Comparison of ENCODE assay signal across 8 cellular contexts in the genomic region with DNA sequence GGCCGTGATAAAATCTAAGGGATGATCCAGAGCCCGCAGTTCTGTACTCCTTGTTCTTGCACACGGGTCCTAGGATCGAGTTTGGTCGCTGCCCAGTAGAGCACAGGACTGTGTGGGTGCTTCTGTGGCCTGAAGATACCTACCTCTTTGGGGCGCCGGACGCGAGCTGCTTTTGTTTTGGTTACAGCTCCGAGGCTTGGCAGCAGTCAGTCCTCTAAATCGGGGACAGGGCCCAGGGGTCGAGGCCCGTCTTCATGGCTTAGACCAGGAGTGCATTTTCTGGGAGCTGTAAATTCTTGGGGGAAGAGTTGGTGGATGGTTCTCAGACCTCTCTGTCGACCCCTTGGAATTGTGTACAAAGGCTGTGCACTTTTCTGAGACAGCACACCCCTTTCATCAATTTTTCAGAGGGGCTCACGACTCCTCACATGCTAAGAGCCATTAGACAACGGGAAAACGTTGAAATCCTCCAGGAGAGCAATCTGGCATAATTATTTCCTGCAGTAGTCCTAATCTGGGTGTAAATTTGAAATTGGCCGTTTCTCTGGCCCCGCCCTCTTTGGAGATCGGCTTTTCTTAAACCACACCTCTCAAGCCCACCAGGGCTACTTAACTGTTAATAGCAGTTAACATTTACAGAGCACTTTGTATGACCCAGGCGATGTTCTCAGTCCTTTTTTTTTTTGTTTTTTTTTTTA. TPM values are rescaled to one million over a fixed set of nuclear protein-coding genes. Genes with fewer than 3 reads are reported as not detected.
A peak's percentile ranks its signal among the peaks of the same experiment; 100 is the strongest.
DNase-seq lines count a peak whose midpoint lies in the region; ATAC-seq, FAIRE-seq and TF ChIP-seq lines count a peak whose summit lies in the region.

No MANE protein-coding gene starts in this region.

- no peaks in the 10 kb centered on the region for H3K9me3 Mint-ChIP-seq in activated T-helper 1 cell treated with anti-CD3 and anti-CD28 coated beads, Interleukin-12 subunit alpha, Interleukin-12 subunit beta, Interleukin-2, Interleukin-4 antibody, amounts not matched to agents 30 ng/mL and 10 ng/mL and 1 ng/mL, durations not matched to agents 14 hours and 24 hours and 36 hours
- H3K9me3 Mint-ChIP-seq in nephron progenitor cell = no peaks in the 10 kb centered on the region

- TF ChIP-seq CTCF in fibroblast of the aortic adventitia (IDR thresholded peaks at IDR 0.05; ENCODE audit: insufficient read depth, low read length) (no peak), nephron progenitor cell (IDR thresholded peaks at IDR 0.05) (no peak), D721Med (IDR thresholded peaks at IDR 0.05; ENCODE audit: insufficient read depth, missing control alignments) (no peak)

- peaks cover 16% of the 10 kb centered on the region for H3K36me3 Mint-ChIP-seq in activated T-helper 1 cell treated with anti-CD3 and anti-CD28 coated beads, Interleukin-12 subunit alpha, Interleukin-12 subunit beta, Interleukin-2, Interleukin-4 antibody, amounts not matched to agents 30 ng/mL and 10 ng/mL and 1 ng/mL, durations not matched to agents 14 hours and 24 hours and 36 hours (ENCODE audit: low read depth)
- H3K36me3 Mint-ChIP-seq in nephron progenitor cell (ENCODE audit: low read depth) = peaks cover 34% of the 10 kb centered on the region

- H3K27me3 Mint-ChIP-seq in activated T-helper 1 cell treated with anti-CD3 and anti-CD28 coated beads, Interleukin-12 subunit alpha, Interleukin-12 subunit beta, Interleukin-2, Interleukin-4 antibody, amounts not matched to agents 30 ng/mL and 10 ng/mL and 1 ng/mL, durations not matched to agents 14 hours and 24 hours and 36 hours (ENCODE audit: insufficient read depth) = no peaks in the 10 kb centered on the region
- no peaks in the 10 kb centered on the region for H3K27me3 Mint-ChIP-seq in nephron progenitor cell (ENCODE audit: low read depth, poor library complexity)

- peak overlapping the region; percentile 94 for H3K4me3 ChIP-seq in fibroblast of the aortic adventitia (ENCODE audit: low read depth, low read length)

- peak overlapping the region; percentile 96 for H3K27ac Mint-ChIP-seq in activated T-helper 1 cell treated with anti-CD3 and anti-CD28 coated beads, Interleukin-12 subunit alpha, Interleukin-12 subunit beta, Interleukin-2, Interleukin-4 antibody, amounts not matched to agents 30 ng/mL and 10 ng/mL and 1 ng/mL, durations not matched to agents 14 hours and 24 hours and 36 hours
- peak overlapping the region; percentile 93 for H3K27ac Mint-ChIP-seq in nephron progenitor cell

- peaks cover 54% of the 10 kb centered on the region for H3K4me1 Mint-ChIP-seq in activated T-helper 1 cell treated with anti-CD3 and anti-CD28 coated beads, Interleukin-12 subunit alpha, Interleukin-12 subunit beta, Interleukin-2, Interleukin-4 antibody, amounts not matched to agents 30 ng/mL and 10 ng/mL and 1 ng/mL, durations not matched to agents 14 hours and 24 hours and 36 hours (ENCODE audit: low read depth)
- peaks cover 28% of the 10 kb centered on the region for H3K4me1 Mint-ChIP-seq in nephron progenitor cell

- peak; percentile 13 for DNase-seq in stimulated activated CD4-positive, alpha-beta T cell treated with anti-CD3 and anti-CD28 coated beads, Interleukin-12 subunit alpha, Interleukin-12 subunit beta, amount 100 ng/mL, for 4 hours
- no peak for DNase-seq in stimulated activated CD4-positive, alpha-beta T cell treated with anti-CD3 and anti-CD28 coated beads, Interleukin-1b, Interleukin-23, amount 100 ng/mL, for 48 hours
- DNase-seq in NCI-H82 treated with DMSO at 0.1 percent for 48 hours (lab: John Stamatoyannopoulos, UW; ENCODE audit: unreplicated experiment) = peak; percentile 50
- peak; percentile 34 for DNase-seq in activated T-helper 1 cell treated with anti-CD3 and anti-CD28 coated beads, Interleukin-12 subunit alpha, Interleukin-12 subunit beta, Interleukin-2, Interleukin-4 antibody, amounts not matched to agents 30 ng/mL and 10 ng/mL and 1 ng/mL, durations not matched to agents 14 hours and 24 hours and 36 hours (ENCODE audit: low spot score)
- no peak for DNase-seq in fibroblast of the aortic adventitia (ENCODE audit: low read depth)
- peak; percentile 37 for DNase-seq in nephron progenitor cell
- no peak for DNase-seq in D721Med (ENCODE audit: insufficient read length, low spot score)

- ATAC-seq in HG03039 (IDR thresholded peaks at IDR 0.05; ENCODE audit: unreplicated experiment) = peak; percentile 3

- FAIRE-seq in D721Med (lab: Jason Lieb, UNC) = no peak

- peak overlapping the region; percentile 94 for H3K4me3 Mint-ChIP-seq in activated T-helper 1 cell treated with anti-CD3 and anti-CD28 coated beads, Interleukin-12 subunit alpha, Interleukin-12 subunit beta, Interleukin-2, Interleukin-4 antibody, amounts not matched to agents 30 ng/mL and 10 ng/mL and 1 ng/mL, durations not matched to agents 14 hours and 24 hours and 36 hours
- H3K4me3 Mint-ChIP-seq in nephron progenitor cell = peak overlapping the region; percentile 99

- intact Hi-C loops in activated T-helper 1 cell treated with anti-CD3 and anti-CD28 coated beads, Interleukin-12 subunit alpha, Interleukin-12 subunit beta, Interleukin-2, Interleukin-4 antibody, amounts not matched to agents 30 ng/mL and 10 ng/mL and 1 ng/mL, durations not matched to agents 14 hours and 24 hours and 36 hours (cut with micrococcal nuclease) = loop anchor here (2.0 kb wide), 2 partner anchors 101 to 1325 kb away; partner anchors contain the start of genes LNP1 and TOMM70

RNA-seq across cellular contexts. Expression of gene CEP97, which starts 0.9 kb away (rescaled TPM):
- total RNA-seq in activated T-helper 1 cell treated with anti-CD3 and anti-CD28 coated beads, Interleukin-12 subunit alpha, Interleukin-12 subunit beta, Interleukin-2, Interleukin-4 antibody, amounts not matched to agents 30 ng/mL and 10 ng/mL and 1 ng/mL, durations not matched to agents 14 hours and 24 hours and 36 hours = 20.2 and 20.6 TPM in 2 replicates
- 6.1 and 21.4 TPM in 2 replicates for total RNA-seq in fibroblast of the aortic adventitia (ENCODE audit: low replicate concordance)

RNA-seq across cellular contexts. Expression of gene RPL24, which starts 38.8 kb away (rescaled TPM):
- total RNA-seq in activated T-helper 1 cell treated with anti-CD3 and anti-CD28 coated beads, Interleukin-12 subunit alpha, Interleukin-12 subunit beta, Interleukin-2, Interleukin-4 antibody, amounts not matched to agents 30 ng/mL and 10 ng/mL and 1 ng/mL, durations not matched to agents 14 hours and 24 hours and 36 hours = 1,454 and 1,462 TPM in 2 replicates
- 1,420 and 2,984 TPM in 2 replicates for total RNA-seq in fibroblast of the aortic adventitia (ENCODE audit: low replicate concordance)

RNA-seq across cellular contexts. Expression of gene ZBTB11, which starts 48.4 kb away (rescaled TPM):
- total RNA-seq in activated T-helper 1 cell treated with anti-CD3 and anti-CD28 coated beads, Interleukin-12 subunit alpha, Interleukin-12 subunit beta, Interleukin-2, Interleukin-4 antibody, amounts not matched to agents 30 ng/mL and 10 ng/mL and 1 ng/mL, durations not matched to agents 14 hours and 24 hours and 36 hours = 29.0 and 31.9 TPM in 2 replicates
- 21.4 and 23.1 TPM in 2 replicates for total RNA-seq in fibroblast of the aortic adventitia (ENCODE audit: low replicate concordance)

RNA-seq across cellular contexts. Expression of gene NXPE3, which starts 53.7 kb away (rescaled TPM):
- total RNA-seq in activated T-helper 1 cell treated with anti-CD3 and anti-CD28 coated beads, Interleukin-12 subunit alpha, Interleukin-12 subunit beta, Interleukin-2, Interleukin-4 antibody, amounts not matched to agents 30 ng/mL and 10 ng/mL and 1 ng/mL, durations not matched to agents 14 hours and 24 hours and 36 hours = 17.6 and 17.8 TPM in 2 replicates
- 8.6 and 19.7 TPM in 2 replicates for total RNA-seq in fibroblast of the aortic adventitia (ENCODE audit: low replicate concordance)

Comparison
In these comparisons a context has a peak if more than half of its experiments do, and no peak if none do; other contexts are left out.
1. DNase-seq: peak in stimulated activated CD4-positive, alpha-beta T cell treated with anti-CD3 and anti-CD28 coated beads, Interleukin-12 subunit alpha, Interleukin-12 subunit beta, amount 100 ng/mL, for 4 hours (single experiment), NCI-H82 treated with DMSO at 0.1 percent for 48 hours (single experiment), activated T-helper 1 cell treated with anti-CD3 and anti-CD28 coated beads, Interleukin-12 subunit alpha, Interleukin-12 subunit beta, Interleukin-2, Interleukin-4 antibody, amounts not matched to agents 30 ng/mL and 10 ng/mL and 1 ng/mL, durations not matched to agents 14 hours and 24 hours and 36 hours (single experiment) and nephron progenitor cell (single experiment); none in stimulated activated CD4-positive, alpha-beta T cell treated with anti-CD3 and anti-CD28 coated beads, Interleukin-1b, Interleukin-23, amount 100 ng/mL, for 48 hours (single experiment), fibroblast of the aortic adventitia (single experiment) and D721Med (single experiment).